In genomic region chr2:71558300-71559051, GRCh38 we compare ENCODE assay signal across 16 cellular contexts.
DNase-seq lines count a peak whose midpoint lies in the region; TF ChIP-seq lines count a peak whose summit lies in the region.
"Had no signal": no experiment of that assay in that cellular context is flagged by ENCODE, and none has a peak within 500 bp of the region (broad histone marks: within the 10 kb centered on the region; RNA-seq: fewer than 3 reads in every experiment).

No MANE protein-coding gene starts in this region.

- WGBS in GM23248 (ENCODE audit: low coverage in 1 of 2, low lambda C conversion rate in 2 of 2, missing lambda C conversion rate in 2 of 2), 2 experiments: 73% methylated on average over 8 to 10 of the region's 10 CpGs

- H3K9me3 ChIP-seq in GM23248 (ENCODE audit: low read depth) (no peaks in the 10 kb centered on the region), osteoblast (ENCODE audit: low read depth, low read length) (no peaks in the 10 kb centered on the region)
- H3K9me3 ChIP-seq: colonic mucosa, tibial nerve had no signal

- in situ Hi-C loops in GM23248 (cut with MboI): loop anchor here (10.0 to 25.0 kb wide), 3 partner anchors 246 to 1179 kb away; no protein-coding TSS in a partner anchor

- H2AFZ ChIP-seq in GM23248 (no peak overlapping the region), osteoblast (ENCODE audit: low read length) (no peak overlapping the region)

- H3F3A ChIP-seq in GM23248 (ENCODE audit: insufficient read depth): no peaks in the 10 kb centered on the region

- no peak overlapping the region for H3K4me3 ChIP-seq in GM23248
- H3K4me3 ChIP-seq in epithelial cell of proximal tubule (ENCODE audit: low read depth, low read length): no peak overlapping the region
- no peak overlapping the region for H3K4me3 ChIP-seq in osteoblast (ENCODE audit: insufficient read depth, low read length)
- H3K4me3 ChIP-seq: colonic mucosa, tibial nerve had no signal

- H3K4me2 ChIP-seq in GM23248 (ENCODE audit: unreplicated experiment) (no peak overlapping the region), osteoblast (ENCODE audit: insufficient read depth, low read length) (no peak overlapping the region)

- no peaks in the 10 kb centered on the region for H3K4me1 ChIP-seq in GM23248 (ENCODE audit: insufficient read depth)
- peaks cover under 1% of the 10 kb centered on the region for H3K4me1 ChIP-seq in osteoblast (ENCODE audit: insufficient read depth, low read length)
- H3K4me1 ChIP-seq: colonic mucosa, tibial nerve had no signal

- H3K9ac ChIP-seq in GM23248: no peak overlapping the region

- H4K20me1 ChIP-seq in GM23248 (ENCODE audit: insufficient read depth) (no peaks in the 10 kb centered on the region), osteoblast (ENCODE audit: insufficient read depth, low read length) (no peaks in the 10 kb centered on the region)

- no peaks in the 10 kb centered on the region for H3K9me2 ChIP-seq in GM23248 (ENCODE audit: insufficient read depth)

- peak; percentile 48 for DNase-seq in GM23248
- peak; percentile 48 for DNase-seq in NCI-H226
- peak; percentile 13 for DNase-seq in epithelial cell of proximal tubule (ENCODE audit: low read depth)
- peak; percentile 88 for DNase-seq in osteoblast (ENCODE audit: insufficient read length, low spot score, missing footprints)
- DNase-seq in NCI-H2029 treated with DMSO at 0.1 percent for 48 hours (lab: John Stamatoyannopoulos, UW): no peak
- DNase-seq in NCI-H1694 (lab: John Stamatoyannopoulos, UW): no peak
- no peak for DNase-seq in NCI-H82 (lab: John Stamatoyannopoulos, UW)
- no peak for DNase-seq in DMS114 treated with DMSO at 0.1 percent for 48 hours (lab: John Stamatoyannopoulos, UW; ENCODE audit: unreplicated experiment)
- DNase-seq: activated CD4-positive, CD25-positive, alpha-beta regulatory T cell treated with anti-CD3 and anti-CD28 coated beads, Interleukin-2, amount 50 U/mL, for 72 hours; activated CD8-positive, alpha-beta memory T cell treated with anti-CD3 and anti-CD28 coated beads, Interleukin-2, amount 50 U/mL, for 48 hours; amygdala; colonic mucosa; HCEC 1CT; NCI-H1930; NCI-H510A had no signal

- no peak for TF ChIP-seq CTCF in epithelial cell of proximal tubule (conservative IDR thresholded peaks at IDR 0.05; ENCODE audit: low read depth, low read length)
- no peak for TF ChIP-seq CTCF in osteoblast (IDR thresholded peaks at IDR 0.05; ENCODE audit: extremely low read depth, low read depth, low read length)

- H3K79me2 ChIP-seq in GM23248 (ENCODE audit: insufficient read depth): no peaks in the 10 kb centered on the region
- H3K79me2 ChIP-seq in osteoblast (ENCODE audit: insufficient read depth, low read length): no peaks in the 10 kb centered on the region

- H3K27ac ChIP-seq in GM23248: no peak overlapping the region
- H3K27ac ChIP-seq in osteoblast (ENCODE audit: low read depth, low read length): no peak overlapping the region
- H3K27ac ChIP-seq: colonic mucosa, tibial nerve had no signal

- no peaks in the 10 kb centered on the region for H3K36me3 ChIP-seq in GM23248 (ENCODE audit: low read depth)
- no peaks in the 10 kb centered on the region for H3K36me3 ChIP-seq in osteoblast (ENCODE audit: insufficient read depth, low read length)
- H3K36me3 ChIP-seq: colonic mucosa, tibial nerve had no signal

- no peaks in the 10 kb centered on the region for H3K27me3 ChIP-seq in GM23248 (replicated peaks; ENCODE audit: insufficient read depth)
- peaks cover 8% of the 10 kb centered on the region for H3K27me3 ChIP-seq in osteoblast (ENCODE audit: insufficient read depth, low read length)
- H3K27me3 ChIP-seq: colonic mucosa had no signal

Comparison
In these comparisons a context has a peak if more than half of its experiments do, and no peak if none do; other contexts are left out.
1. DNase-seq: peak in GM23248 (single experiment), NCI-H226 (single experiment), epithelial cell of proximal tubule (single experiment) and osteoblast (single experiment); none in NCI-H2029 treated with DMSO at 0.1 percent for 48 hours (single experiment), NCI-H1694 (single experiment), NCI-H82 (single experiment) and DMS114 treated with DMSO at 0.1 percent for 48 hours (single experiment).